Comparison of ENCODE assay signal across 8 cellular contexts in the genomic region with DNA sequence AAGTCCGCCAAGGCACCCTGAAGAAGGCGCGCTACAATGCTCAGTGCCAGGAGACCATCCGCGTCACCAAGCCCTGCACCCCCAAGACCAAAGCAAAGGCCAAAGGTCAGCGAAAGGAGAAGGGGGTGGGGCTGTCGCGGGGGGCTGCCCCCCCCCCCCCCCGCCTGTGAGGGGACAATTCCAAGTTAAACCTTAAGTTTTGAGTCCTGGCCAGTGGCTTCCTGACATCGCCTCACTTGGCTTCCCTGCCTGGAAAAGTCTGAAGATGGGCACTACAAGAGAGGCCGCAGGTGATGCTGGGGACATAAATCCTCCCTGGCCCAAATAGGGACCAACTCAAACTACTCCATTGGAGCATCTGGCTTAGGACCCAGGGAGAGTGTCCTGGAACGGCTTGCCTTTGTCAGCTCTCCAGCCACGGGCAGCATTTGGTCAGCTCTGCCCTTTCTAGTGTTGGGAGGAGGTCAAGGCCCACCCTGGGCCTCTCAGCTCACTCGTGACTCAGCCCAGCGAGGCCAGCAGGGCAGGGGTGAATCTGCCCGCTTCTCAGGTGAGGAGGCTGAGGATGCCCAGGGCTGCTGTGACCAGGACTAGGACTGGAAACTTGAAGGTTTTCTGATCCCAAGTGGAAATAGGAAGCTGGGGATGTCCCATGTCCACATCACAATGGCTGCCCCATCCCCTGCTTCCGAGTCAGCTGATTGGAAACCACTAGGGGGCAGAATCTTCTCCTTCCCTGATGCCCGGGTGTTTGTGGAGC. TPM values are rescaled to one million over a fixed set of nuclear protein-coding genes. Genes with fewer than 3 reads are reported as not detected.
A peak's percentile ranks its signal among the peaks of the same experiment; 100 is the strongest.
DNase-seq lines count a peak whose midpoint lies in the region; ATAC-seq, FAIRE-seq and TF ChIP-seq lines count a peak whose summit lies in the region.

No MANE protein-coding gene starts in this region.

- H3K9me3 ChIP-seq in left ventricle myocardium inferior (replicated peaks) (no peaks in the 10 kb centered on the region), OCI-LY1 (ENCODE audit: low read length) (no peaks in the 10 kb centered on the region), esophagus muscularis mucosa (no peaks in the 10 kb centered on the region), pancreas (no peaks in the 10 kb centered on the region)

- H3K4me2 ChIP-seq in OCI-LY1 (ENCODE audit: low read length) = peak overlapping the region; percentile 41; the same call in 1 of the 2 replicates

- no peaks in the 10 kb centered on the region for H3K9me2 ChIP-seq in OCI-LY1 (ENCODE audit: low read depth, low read length)

- no peak overlapping the region for H3K9ac ChIP-seq in OCI-LY1 (ENCODE audit: low read length)

- H3K79me2 ChIP-seq in OCI-LY1 (ENCODE audit: insufficient read depth, low read length) = no peaks in the 10 kb centered on the region

- H3K36me3 ChIP-seq in left ventricle myocardium inferior (peaks cover 8% of the 10 kb centered on the region), OCI-LY1 (ENCODE audit: insufficient read depth, low read length) (peaks cover 12% of the 10 kb centered on the region), esophagus muscularis mucosa (peaks cover 0 to 8% (median 6%) of the 10 kb centered on the region in 4 donors), pancreas (no peaks in the 10 kb centered on the region)

- no peak for FAIRE-seq in pancreas (lab: Jason Lieb, UNC)

- no peak for TF ChIP-seq POLR2A in esophagus muscularis mucosa (IDR thresholded peaks at IDR 0.05; ENCODE audit: low read depth)

- H4K20me1 ChIP-seq in OCI-LY1 (ENCODE audit: insufficient read depth, low read length) = no peaks in the 10 kb centered on the region

- DNase-seq in left ventricle myocardium inferior (no peak), left ventricle myocardium superior (no peak), esophagus muscularis mucosa (ENCODE audit: extremely low spot score) (no peak), pancreas (peak in 2 of 6 donors; percentile 47 to 61), HPDE6-E6E7 (ENCODE audit: extremely low spot score) (no peak)
- no peak for DNase-seq in effector CD4-positive, alpha-beta T cell

- H2AFZ ChIP-seq in OCI-LY1 (ENCODE audit: low read length) = no peak overlapping the region

- WGBS in esophagus muscularis mucosa = 51% methylated on average over 9 of the region's 18 CpGs
- 48 to 49% methylated on average over 17 to 18 of the region's 18 CpGs for WGBS in pancreas, 2 donors

- peaks cover 34% of the 10 kb centered on the region for H3K4me1 ChIP-seq in left ventricle myocardium inferior
- H3K4me1 ChIP-seq in OCI-LY1 (ENCODE audit: insufficient read depth, low read length, severe bottlenecking) = peaks cover 17% of the 10 kb centered on the region
- H3K4me1 ChIP-seq in esophagus muscularis mucosa = peaks cover 12 to 42% (median 35%) of the 10 kb centered on the region in 4 donors
- peaks cover 0 to 6% (median 0%) of the 10 kb centered on the region in 3 donors for H3K4me1 ChIP-seq in pancreas

- TF ChIP-seq CTCF in left ventricle myocardium inferior (IDR thresholded peaks at IDR 0.05; ENCODE audit: borderline replicate concordance) (peak; percentile 69), OCI-LY1 (IDR thresholded peaks at IDR 0.05; ENCODE audit: low read length) (peak; percentile 63; the same call in 1 of the 2 replicates), esophagus muscularis mucosa (IDR thresholded peaks at IDR 0.05) (peak in 1 of 3 experiments; percentile 44), pancreas (IDR thresholded peaks at IDR 0.05) (peak; percentile 26 to 44 (median 34))

- no peak for TF ChIP-seq EP300 in esophagus muscularis mucosa (IDR thresholded peaks at IDR 0.05)

- no peaks in the 10 kb centered on the region for H3F3A ChIP-seq in OCI-LY1 (ENCODE audit: insufficient read depth, low read length)

- H3K27me3 ChIP-seq in left ventricle myocardium inferior (ENCODE audit: low read depth) (peaks cover 43% of the 10 kb centered on the region), OCI-LY1 (ENCODE audit: insufficient read depth, low read length) (no peaks in the 10 kb centered on the region), esophagus muscularis mucosa (peaks cover 0 to 74% (median 26%) of the 10 kb centered on the region in 4 donors), pancreas (peaks cover 0 to 9% (median 0%) of the 10 kb centered on the region in 4 donors)

- ATAC-seq in left ventricle myocardium superior = no peak
- ATAC-seq in pancreas = no peak
- no peak for ATAC-seq in HG03460 (IDR thresholded peaks at IDR 0.05; ENCODE audit: unreplicated experiment)

- H3K27ac ChIP-seq in left ventricle myocardium inferior (replicated peaks) (no peak overlapping the region), OCI-LY1 (ENCODE audit: low read depth, low read length, poor library complexity, severe bottlenecking) (no peak overlapping the region), esophagus muscularis mucosa (replicated peaks in 1 of 4) (no peak overlapping the region), pancreas (no peak overlapping the region)

- intact Hi-C loops in left ventricle myocardium inferior (cut with micrococcal nuclease) (no loop called here), left ventricle myocardium superior (cut with micrococcal nuclease) (no loop called here), esophagus muscularis mucosa (cut with DNase I) (no loop called here), pancreas (cut with DNase I) (no loop called here)

- H3K4me3 ChIP-seq in left ventricle myocardium inferior = peak overlapping the region; percentile 79
- no peak overlapping the region for H3K4me3 ChIP-seq in OCI-LY1 (ENCODE audit: low read depth, low read length, poor library complexity, severe bottlenecking)
- peak overlapping the region in 3 of 4 donors; percentile 65 to 74 (median 66) for H3K4me3 ChIP-seq in esophagus muscularis mucosa
- H3K4me3 ChIP-seq in pancreas = peak overlapping the region in 1 of 4 donors; percentile 66

RNA-seq across cellular contexts. Expression of a gene that starts 1.4 kb away (rescaled TPM):
- total RNA-seq in left ventricle myocardium inferior = 5.4 TPM
- total RNA-seq in left ventricle myocardium superior = 5.7 TPM
- 10 to 100 TPM in 3 of 4 donors, 1 to 10 TPM in 1; 1.2 to 12.8 (median 11.8) TPM for total RNA-seq in esophagus muscularis mucosa
- 10 to 100 TPM in 4 of 6 donors, 1 to 10 TPM in 2; 4.3 to 84.4 (median 16.5) TPM for total RNA-seq in pancreas
- 10 to 100 TPM; 23.6 to 66.5 TPM for polyA plus RNA-seq in pancreas

RNA-seq across cellular contexts. Expression of a gene that starts 8.8 kb away (rescaled TPM):
- total RNA-seq in left ventricle myocardium inferior (not detected), left ventricle myocardium superior (not detected), esophagus muscularis mucosa (1 to 10 TPM in 2 of 4 donors, under 1 TPM in 2; 0.34 to 1.5 (median 1.0) TPM), pancreas (under 1 TPM; 0.08 to 0.62 (median 0.20) TPM)
- polyA plus RNA-seq in pancreas = under 1 TPM in 1 of 2 donors, not detected in 1; 0.66 TPM

RNA-seq across cellular contexts. Expression of a gene that starts 35.6 kb away (rescaled TPM):
- total RNA-seq in left ventricle myocardium inferior (77.1 TPM), left ventricle myocardium superior (71.7 TPM), esophagus muscularis mucosa (10 to 100 TPM; 39.4 to 85.8 (median 55.4) TPM), pancreas (10 to 100 TPM; 34.1 to 46.3 (median 35.0) TPM)
- 10 to 100 TPM; 81.1 to 88.8 TPM for polyA plus RNA-seq in pancreas
